3 cellular contexts compared by ENCODE assay signal in genomic region chr3:14363379-14363778, GRCh38.
TF ChIP-seq lines count a peak whose summit lies in the region.

No MANE protein-coding gene starts in this region.

TF ChIP-seq in A549, 52 proteins besides CTCF, POLR2A, EP300 and RAD21:
- TF ChIP-seq E2F6 (IDR thresholded peaks at IDR 0.05; ENCODE audit: borderline replicate concordance, low read depth) (no peak), CHD4 (IDR thresholded peaks at IDR 0.05; ENCODE audit: borderline replicate concordance) (no peak), ZFP36 (IDR thresholded peaks at IDR 0.05; ENCODE audit: borderline replicate concordance, partially characterized antibody) (peak; percentile 22), EHF (CRISPR knock-in tag; IDR thresholded peaks at IDR 0.05) (no peak), NFE2L2 (conservative IDR thresholded peaks at IDR 0.05; ENCODE audit: low read length) (no peak), GATA3 (IDR thresholded peaks at IDR 0.05; ENCODE audit: borderline replicate concordance) (no peak)

TF ChIP-seq in IMR-90, 13 proteins besides CTCF, POLR2A, EP300 and RAD21:
- TF ChIP-seq MXI1 (IDR thresholded peaks at IDR 0.05; ENCODE audit: borderline replicate concordance, low read depth, low read length) = no peak
- no peak for TF ChIP-seq CHD1 (IDR thresholded peaks at IDR 0.05; ENCODE audit: low read depth, low read length)
- TF ChIP-seq NFE2L2 (IDR thresholded peaks at IDR 0.05; ENCODE audit: low read depth, low read length) = no peak
- no peak for TF ChIP-seq SMC3 (IDR thresholded peaks at IDR 0.05; ENCODE audit: low read depth, low read length)
- TF ChIP-seq RFX5 (IDR thresholded peaks at IDR 0.05; ENCODE audit: low read depth, low read length) = no peak
- TF ChIP-seq MAZ (IDR thresholded peaks at IDR 0.05; ENCODE audit: borderline replicate concordance, low read depth, low read length) = no peak
- no peak for TF ChIP-seq CEBPB (IDR thresholded peaks at IDR 0.05; ENCODE audit: low read depth, low read length)
- TF ChIP-seq BHLHE40 (IDR thresholded peaks at IDR 0.05; ENCODE audit: low read depth, low read length) = no peak
- no peak for TF ChIP-seq ELK1 (IDR thresholded peaks at IDR 0.05; ENCODE audit: borderline replicate concordance, low read depth, low read length)
- TF ChIP-seq USF2 (IDR thresholded peaks at IDR 0.05; ENCODE audit: low read depth, low read length) = no peak
- no peak for TF ChIP-seq RCOR1 (IDR thresholded peaks at IDR 0.05; ENCODE audit: insufficient replicate concordance, low read length)
TF ChIP-seq in IMR-90: peak in this region for 0.

TF ChIP-seq in SK-N-SH, 30 proteins besides CTCF, POLR2A, EP300 and RAD21:
- TF ChIP-seq JUND (IDR thresholded peaks at IDR 0.05) = no peak
- no peak for TF ChIP-seq TAF1 (IDR thresholded peaks at IDR 0.05; ENCODE audit: borderline replicate concordance, low read depth, low read length)
- no peak for TF ChIP-seq FOXJ3 (CRISPR knock-in tag; IDR thresholded peaks at IDR 0.05)
- no peak for TF ChIP-seq SIN3A (IDR thresholded peaks at IDR 0.05; ENCODE audit: borderline replicate concordance, low read depth, low read length)
- no peak for TF ChIP-seq NRF1 (IDR thresholded peaks at IDR 0.05; ENCODE audit: low read depth, low read length)
- TF ChIP-seq TEAD4 (IDR thresholded peaks at IDR 0.05; ENCODE audit: borderline replicate concordance, insufficient read depth) = no peak
- TF ChIP-seq USF1 (IDR thresholded peaks at IDR 0.05; ENCODE audit: borderline replicate concordance, low read depth) = no peak
- TF ChIP-seq MXI1 (IDR thresholded peaks at IDR 0.05; ENCODE audit: low read depth, low read length) = no peak
- TF ChIP-seq MAX (IDR thresholded peaks at IDR 0.05; ENCODE audit: low read depth) = no peak
